In genomic region chr9:129317179-129318011, GRCh38 we compare ENCODE assay signal across 9 cellular contexts.
DNase-seq lines count a peak whose midpoint lies in the region; ATAC-seq, FAIRE-seq and TF ChIP-seq lines count a peak whose summit lies in the region.
"Had no signal": no experiment of that assay in that cellular context is flagged by ENCODE, and none has a peak within 500 bp of the region (broad histone marks: within the 10 kb centered on the region; RNA-seq: fewer than 3 reads in every experiment).

No MANE protein-coding gene starts in this region.

- TF ChIP-seq EP300 in sigmoid colon (IDR thresholded peaks at IDR 0.05), result no peak

- H3K4me3 ChIP-seq in PC-3 (ENCODE audit: low read length) (no peak overlapping the region), sigmoid colon (no peak overlapping the region)

- TF ChIP-seq CTCF in PC-3 (conservative IDR thresholded peaks at IDR 0.05; ENCODE audit: low read depth, low read length) (no peak), sigmoid colon (IDR thresholded peaks at IDR 0.05) (no peak)

- no peaks in the 10 kb centered on the region for H3K27me3 ChIP-seq in PC-3 (ENCODE audit: low read length)
- no peaks in the 10 kb centered on the region for H3K27me3 ChIP-seq in sigmoid colon

- ATAC-seq in PC-3, result no peak
- ATAC-seq in HG03521 (IDR thresholded peaks at IDR 0.05; ENCODE audit: unreplicated experiment), result no peak
- ATAC-seq in GM21390 (IDR thresholded peaks at IDR 0.05; ENCODE audit: unreplicated experiment), result no peak
- ATAC-seq: T-cell had no signal

- CTCF ChIA-PET in PC-3 (lab: Charles Lee), result interaction anchor here (0.5 kb wide), 1 partner anchor 135 kb away, joined by 5 read pairs; no protein-coding TSS in a partner anchor

- no peaks in the 10 kb centered on the region for H3K79me2 ChIP-seq in PC-3 (ENCODE audit: low read length)

- 75 to 86% methylated on average over 13 of the region's 13 CpGs for WGBS in sigmoid colon, 2 donors

- TF ChIP-seq POLR2A in sigmoid colon (IDR thresholded peaks at IDR 0.05), result no peak

- POLR2A ChIA-PET in PC-3 (lab: Charles Lee; ENCODE audit: unreplicated experiment), result no interaction called here

- BruUV-seq in PC-3 (replicated peaks; lab: Mats Ljungman, UMichigan), result no TSS peak

- H3K27ac ChIP-seq in PC-3 (ENCODE audit: low read length) (no peak overlapping the region), sigmoid colon (peak overlapping the region; percentile 75 to 87 (median 82))

- peak; percentile 58 for FAIRE-seq in GM19239 (lab: Jason Lieb, UNC)

- H3K36me3 ChIP-seq in PC-3 (ENCODE audit: low read depth, low read length) (no peaks in the 10 kb centered on the region), sigmoid colon (no peaks in the 10 kb centered on the region)

- H3K9ac ChIP-seq in PC-3 (ENCODE audit: low read length), result no peak overlapping the region

- no peaks in the 10 kb centered on the region for H4K20me1 ChIP-seq in PC-3 (ENCODE audit: low read length)

- no peaks in the 10 kb centered on the region for H3K9me3 ChIP-seq in PC-3 (ENCODE audit: low read length)
- H3K9me3 ChIP-seq in sigmoid colon, result no peaks in the 10 kb centered on the region

- intact Hi-C loops in PC-3 (cut with micrococcal nuclease) (no loop called here), sigmoid colon (cut with DNase I) (no loop called here)

- H3K4me1 ChIP-seq in PC-3 (ENCODE audit: insufficient read depth, low read length), result peaks cover 5% of the 10 kb centered on the region
- H3K4me1 ChIP-seq in sigmoid colon, result peaks cover 0 to 49% (median 43%) of the 10 kb centered on the region in 4 donors

- DNase-seq in GM19239 (ENCODE audit: insufficient read length, low spot score) (no peak), PC-3 (peak; percentile 4), fibroblast of gingiva (ENCODE audit: low read depth) (peak; percentile 32), sigmoid colon (peak; percentile 75), H4 (ENCODE audit: low spot score) (no peak), activated gamma-delta T cell treated with Interleukin-2 at 50 U/mL for 16 hours (no peak)

- H3K4me2 ChIP-seq in PC-3 (ENCODE audit: low read length), result no peak overlapping the region

- no peak overlapping the region for H2AFZ ChIP-seq in PC-3 (ENCODE audit: low read length)

- no peaks in the 10 kb centered on the region for H3K9me2 ChIP-seq in PC-3 (replicated peaks; ENCODE audit: low read length)

- no peaks in the 10 kb centered on the region for H3F3A ChIP-seq in PC-3 (ENCODE audit: low read length, unreplicated experiment)

Comparison
In these comparisons a context has a peak if more than half of its experiments do, and no peak if none do; other contexts are left out.
1. DNase-seq: peak in PC-3 (single experiment), fibroblast of gingiva (single experiment) and sigmoid colon (single experiment); none in GM19239 (single experiment), H4 (single experiment) and activated gamma-delta T cell treated with Interleukin-2 at 50 U/mL for 16 hours (single experiment).